Comparison of ENCODE assay signal across 8 cellular contexts in the genomic region with DNA sequence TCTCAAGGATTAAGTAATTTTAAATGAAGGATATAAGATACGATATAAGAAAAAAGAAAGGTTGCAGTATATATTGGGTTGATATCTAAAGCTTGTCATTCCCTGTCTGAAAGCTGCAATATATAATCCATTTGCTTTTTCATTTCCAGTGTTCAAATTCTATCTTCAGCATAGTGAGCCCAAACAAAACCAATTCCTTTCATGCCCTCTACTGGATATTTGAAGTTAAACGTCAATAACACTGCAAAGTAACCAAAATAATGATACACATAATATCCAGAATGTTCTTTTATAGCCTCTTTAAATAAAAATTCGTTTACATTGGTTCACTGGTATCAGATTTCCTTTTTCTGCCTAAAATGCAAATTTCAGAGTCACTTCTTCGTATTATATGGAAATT.
DNase-seq lines count a peak whose midpoint lies in the region; ATAC-seq and TF ChIP-seq lines count a peak whose summit lies in the region.

No MANE protein-coding gene starts in this region.

- H3K27me3 ChIP-seq in breast epithelium: no peaks in the 10 kb centered on the region

- intact Hi-C loops in MCF 10A (cut with micrococcal nuclease): loop anchor here (1.0 to 10.0 kb wide), 5 partner anchors 96 to 1061 kb away; no protein-coding TSS in a partner anchor
- intact Hi-C loops in breast epithelium (cut with DNase I; ENCODE audit: low total_unique reads): no loop called here

- TF ChIP-seq POLR2A in breast epithelium (IDR thresholded peaks at IDR 0.05): no peak

- H3K36me3 Mint-ChIP-seq in MCF 10A (ENCODE audit: insufficient read depth, unreplicated experiment): no peaks in the 10 kb centered on the region

- peaks cover 39% of the 10 kb centered on the region for H3K27me3 Mint-ChIP-seq in MCF 10A (ENCODE audit: insufficient read depth, unreplicated experiment)

- no peak overlapping the region for H3K27ac ChIP-seq in breast epithelium

- DNase-seq in MCF 10A (ENCODE audit: unreplicated experiment) (peak; percentile 30), breast epithelium (ENCODE audit: low spot score in 2 of 2) (no peak), NCI-H446 treated with DMSO at 0.1 percent for 48 hours (lab: John Stamatoyannopoulos, UW) (peak; percentile 24), fibroblast of gingiva (ENCODE audit: low read depth) (peak; percentile 21), superior temporal gyrus (ENCODE audit: extremely low spot score) (peak; percentile 67)

- ATAC-seq in GM19395 (IDR thresholded peaks at IDR 0.05; ENCODE audit: unreplicated experiment) (no peak), GM18861 (IDR thresholded peaks at IDR 0.05; ENCODE audit: unreplicated experiment) (no peak), HG02610 (IDR thresholded peaks at IDR 0.05; ENCODE audit: unreplicated experiment) (no peak)

- POLR2A ChIA-PET in MCF 10A (lab: Yijun Ruan, JAX): interaction anchor here (0.6 to 1.1 kb wide), 4 partner anchors 320 to 623 kb away, joined by 3 to 4 read pairs (median 3); partner anchors contain the start of genes JKAMP and L3HYPDH

- no peaks in the 10 kb centered on the region for H3K36me3 ChIP-seq in breast epithelium

- H3K4me3 ChIP-seq in breast epithelium: no peak overlapping the region

- peak; percentile 37 for TF ChIP-seq CTCF in MCF 10A (IDR thresholded peaks at IDR 0.05; ENCODE audit: unreplicated experiment)
- TF ChIP-seq CTCF in breast epithelium (IDR thresholded peaks at IDR 0.05): no peak

- CTCF ChIA-PET in MCF 10A (lab: Yijun Ruan, JAX): interaction anchor here (0.6 to 4.7 kb wide), 18 partner anchors 9 to 622 kb away, joined by 3 to 60 read pairs (median 6); partner anchors contain the start of gene DACT1

- BruUV-seq in MCF 10A (replicated peaks; lab: Mats Ljungman, UMichigan): no TSS peak

- no peaks in the 10 kb centered on the region for H3K4me1 Mint-ChIP-seq in MCF 10A (ENCODE audit: insufficient read depth, unreplicated experiment)

- H3K4me3 Mint-ChIP-seq in MCF 10A (ENCODE audit: unreplicated experiment): no peak overlapping the region

- H3K27ac Mint-ChIP-seq in MCF 10A (ENCODE audit: low read depth, unreplicated experiment): no peak overlapping the region

- H3K9me3 ChIP-seq in breast epithelium: no peaks in the 10 kb centered on the region

- H3K4me1 ChIP-seq in breast epithelium: no peaks in the 10 kb centered on the region

- H3K9me3 Mint-ChIP-seq in MCF 10A (ENCODE audit: unreplicated experiment): no peaks in the 10 kb centered on the region

Comparison
In these comparisons a context has a peak if more than half of its experiments do, and no peak if none do; other contexts are left out.
1. DNase-seq: peak in MCF 10A (single experiment), NCI-H446 treated with DMSO at 0.1 percent for 48 hours (single experiment), fibroblast of gingiva (single experiment) and superior temporal gyrus (single experiment); none in breast epithelium (0 of 2).